Comparison of ENCODE assay signal across 8 cellular contexts in the genomic region with DNA sequence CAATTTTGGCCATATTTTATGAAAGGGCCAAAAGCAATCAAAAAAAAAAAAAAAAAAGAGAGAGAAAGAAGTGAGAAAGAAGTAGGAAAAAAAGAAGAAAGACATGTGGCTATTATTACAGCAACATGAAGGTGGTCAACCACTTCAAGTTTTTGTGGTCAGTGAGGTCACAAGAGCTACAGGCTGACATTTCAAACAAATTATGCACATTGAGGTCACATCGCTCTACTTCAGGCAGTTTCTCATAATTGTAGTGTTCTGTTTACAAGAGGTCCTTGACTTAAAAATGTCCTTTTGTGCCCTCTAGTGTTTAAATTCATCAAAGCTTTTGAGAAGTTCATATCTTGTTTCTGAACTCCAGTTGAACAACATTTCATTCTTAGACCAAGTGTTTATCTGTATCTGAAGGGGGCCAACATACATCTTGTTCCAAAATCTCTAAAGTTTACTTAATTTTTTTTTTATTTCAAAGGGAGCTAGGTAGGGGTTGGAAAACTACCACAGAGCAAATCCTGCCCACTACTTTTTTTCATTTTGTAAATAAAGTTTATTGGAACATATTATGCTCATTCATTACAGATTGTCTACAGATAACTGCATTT.
DNase-seq lines count a peak whose midpoint lies in the region; ATAC-seq and FAIRE-seq lines count a peak whose summit lies in the region.

No MANE protein-coding gene starts in this region.

- peak; percentile 99 for FAIRE-seq in islet of Langerhans (lab: Jason Lieb, UNC)

- DNase-seq in NCI-H2171 treated with DMSO at 0.1 percent for 48 hours (lab: John Stamatoyannopoulos, UW) (peak; percentile 41), NCI-H2171 (lab: John Stamatoyannopoulos, UW) (no peak), NCI-H82 (lab: John Stamatoyannopoulos, UW) (peak; percentile 69), astrocyte of the hippocampus (ENCODE audit: low read depth, low spot score) (peak; percentile 88), stromal cell of bone marrow (ENCODE audit: low read depth) (peak; percentile 48)

- ATAC-seq in GM19468 (IDR thresholded peaks at IDR 0.05; ENCODE audit: extremely low read depth, unreplicated experiment) = peak; percentile 99
- peak; percentile 99 for ATAC-seq in HG03460 (IDR thresholded peaks at IDR 0.05; ENCODE audit: unreplicated experiment)
